Comparison of ENCODE assay signal across 8 cellular contexts in genomic region chr3:156553705-156554356, GRCh38. TPM values are rescaled to one million over a fixed set of nuclear protein-coding genes. Genes with fewer than 3 reads are reported as not detected.
DNase-seq lines count a peak whose midpoint lies in the region; ATAC-seq and TF ChIP-seq lines count a peak whose summit lies in the region.

No MANE protein-coding gene starts in this region.

- 23 to 24% methylated on average over 11 of the region's 11 CpGs for WGBS in lower leg skin, 2 donors
- 29 to 30% methylated on average over 11 of the region's 11 CpGs for WGBS in upper lobe of left lung, 2 donors

- intact Hi-C loops in lower leg skin (cut with DNase I; ENCODE audit: low total_unique reads), result no loop called here

- TF ChIP-seq CTCF in lower leg skin (IDR thresholded peaks at IDR 0.05) (no peak), upper lobe of left lung (IDR thresholded peaks at IDR 0.05) (no peak), GM13977 (IDR thresholded peaks at IDR 0.05; ENCODE audit: extremely low read depth, insufficient read depth, missing control alignments) (no peak)

- DNase-seq in M059J (ENCODE audit: low read depth), result peak; percentile 70
- peak; percentile 75 for DNase-seq in astrocyte of the hippocampus (ENCODE audit: low read depth, low spot score)
- no peak for DNase-seq in lower leg skin (ENCODE audit: low spot score in 2 of 2)
- no peak for DNase-seq in upper lobe of left lung
- no peak for DNase-seq in GM13977 (ENCODE audit: low spot score)
- DNase-seq in NCI-H2227 (lab: John Stamatoyannopoulos, UW; ENCODE audit: unreplicated experiment), result no peak

- peak overlapping the region; percentile 94 for H3K4me3 ChIP-seq in lower leg skin (ENCODE audit: low read depth, poor library complexity, severe bottlenecking)
- peak overlapping the region; percentile 78 to 98 (median 82) for H3K4me3 ChIP-seq in upper lobe of left lung

- H3K27ac ChIP-seq in upper lobe of left lung, result peak overlapping the region; percentile 84 to 93 (median 88)

- H3K4me1 ChIP-seq in ES-I3 (ENCODE audit: insufficient read depth, low read length) (no peaks in the 10 kb centered on the region), upper lobe of left lung (peaks cover 12 to 40% (median 29%) of the 10 kb centered on the region in 4 donors)

- no peak for TF ChIP-seq EP300 in upper lobe of left lung (IDR thresholded peaks at IDR 0.05)

- in situ Hi-C loops in GM13977 (cut with MboI; ENCODE audit: low pct_unique_long_range_greater_than_20kb, low sequenced_read_pairs, unreplicated experiment), result loop anchor here (10.0 kb wide), 1 partner anchor 111 kb away; no protein-coding TSS in a partner anchor

- no peak for TF ChIP-seq POLR2A in lower leg skin (IDR thresholded peaks at IDR 0.05)
- no peak for TF ChIP-seq POLR2A in upper lobe of left lung (IDR thresholded peaks at IDR 0.05)

- ATAC-seq in upper lobe of left lung (ENCODE audit: low FRiP score in 2 of 2) (peak in 1 of 2 donors; percentile 18), GM18502 (IDR thresholded peaks at IDR 0.05; ENCODE audit: poor library complexity, unreplicated experiment) (no peak)

- H3K9me3 ChIP-seq in ES-I3 (ENCODE audit: control insufficient read depth, insufficient read depth, low read length) (no peaks in the 10 kb centered on the region), upper lobe of left lung (no peaks in the 10 kb centered on the region)

- peak overlapping the region; percentile 87 for H3K9ac ChIP-seq in ES-I3 (ENCODE audit: low read depth, low read length)

- H3K36me3 ChIP-seq in ES-I3 (ENCODE audit: insufficient read depth, low read length) (peaks cover 19% of the 10 kb centered on the region; the same call in 1 of the 2 replicates), upper lobe of left lung (peaks cover 0 to 37% (median 1%) of the 10 kb centered on the region in 4 donors)

- H3K27me3 ChIP-seq in upper lobe of left lung, result no peaks in the 10 kb centered on the region

RNA-seq across cellular contexts. Expression of gene SSR3, which starts 1.1 kb away (rescaled TPM):
- 291 and 378 TPM in 2 replicates for total RNA-seq in M059J (2014; rRNA removed; shearing (Covaris generic))
- total RNA-seq in lower leg skin (10 to 100 TPM; 27.5 to 72.9 (median 44.4) TPM), upper lobe of left lung (100 to 1,000 TPM in 4 of 6 donors, 10 to 100 TPM in 2; 25.1 to 178 (median 132) TPM)

Comparison
In these comparisons a context has a peak if more than half of its experiments do, and no peak if none do; other contexts are left out.
1. DNase-seq: peak in M059J (single experiment) and astrocyte of the hippocampus (single experiment); none in lower leg skin (0 of 2), upper lobe of left lung (0 of 2), GM13977 (single experiment) and NCI-H2227 (single experiment).